In the genomic region with DNA sequence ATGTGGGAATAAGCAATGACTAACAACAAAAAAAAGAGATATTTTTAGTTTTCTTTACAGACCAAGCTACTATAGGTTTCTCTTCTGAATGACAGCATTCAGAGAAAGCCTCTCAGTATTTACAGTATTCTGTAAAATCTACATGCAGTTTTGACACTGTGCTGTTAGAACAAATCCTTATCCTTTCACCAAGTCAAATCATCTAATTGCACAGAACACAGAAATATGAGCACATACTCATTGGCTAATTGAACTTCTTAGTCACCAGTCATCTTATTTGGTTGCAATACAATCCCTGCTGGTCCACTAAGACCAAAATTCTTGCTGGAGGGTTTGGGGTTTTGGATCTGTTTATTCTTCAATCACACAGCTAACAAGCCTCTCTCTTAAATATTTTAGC, we compare ENCODE assay signal across 24 cellular contexts. TPM values are rescaled to one million over a fixed set of nuclear protein-coding genes. Genes with fewer than 3 reads are reported as not detected.
DNase-seq lines count a peak whose midpoint lies in the region; FAIRE-seq and TF ChIP-seq lines count a peak whose summit lies in the region.
"Had no signal": no experiment of that assay in that cellular context is flagged by ENCODE, and none has a peak within 500 bp of the region (broad histone marks: within the 10 kb centered on the region; RNA-seq: fewer than 3 reads in every experiment).

No MANE protein-coding gene starts in this region.

- FAIRE-seq in astrocyte (lab: Jason Lieb, UNC): peak; percentile 34
- FAIRE-seq: GM12891, H54 had no signal

- intact Hi-C loops in activated T-helper 1 cell treated with anti-CD3 and anti-CD28 coated beads, Interleukin-12 subunit alpha, Interleukin-12 subunit beta, Interleukin-2, Interleukin-4 antibody, amounts not matched to agents 30 ng/mL and 10 ng/mL and 1 ng/mL, durations not matched to agents 14 hours and 24 hours and 36 hours (cut with micrococcal nuclease): loop anchor here (10.0 kb wide), 1 partner anchor 417 kb away; no protein-coding TSS in a partner anchor

- no peak overlapping the region for H3K4me3 ChIP-seq in astrocyte (ENCODE audit: insufficient read depth, low read depth, low read length)
- no peak overlapping the region for H3K4me3 ChIP-seq in foreskin fibroblast (ENCODE audit: low read depth in 1 of 2, low read length in 2 of 2)
- H3K4me3 ChIP-seq: lower lobe of right lung, neural progenitor cell, prostate gland, suprapubic skin, vagina had no signal

- DNase-seq in ELR (ENCODE audit: low read depth) (peak; percentile 10), HCEC 1CT (peak; percentile 38), astrocyte (ENCODE audit: low read depth) (peak; percentile 13), foreskin fibroblast (peak; percentile 13 to 39), NCI-H146 (lab: John Stamatoyannopoulos, UW) (no peak), H4 (ENCODE audit: low spot score) (no peak)
- DNase-seq in activated T-helper 1 cell treated with anti-CD3 and anti-CD28 coated beads, Interleukin-12 subunit alpha, Interleukin-12 subunit beta, Interleukin-2, Interleukin-4 antibody, amounts not matched to agents 30 ng/mL and 10 ng/mL and 1 ng/mL, durations not matched to agents 14 hours and 24 hours and 36 hours (ENCODE audit: low spot score): no peak
- DNase-seq: activated CD8-positive, alpha-beta T cell treated with anti-CD3 and anti-CD28 coated beads, Interleukin-2, amount 10 ng/mL, durations not matched to agents 7 days and 5 days; activated naive CD4-positive, alpha-beta T cell treated with anti-CD3 and anti-CD28 coated beads, Interleukin-2, amount 10 ng/mL, durations not matched to agents 7 days and 5 days; AML-193; aorta; CD8-positive, alpha-beta memory T cell; lower lobe of right lung; NCI-H1436 treated with DMSO at 0.1 percent for 48 hours; NCI-H2171 treated with DMSO at 0.1 percent for 48 hours; NCI-H526 had no signal

- no peak overlapping the region for H3K27ac ChIP-seq in astrocyte (ENCODE audit: low read depth, low read length)
- H3K27ac ChIP-seq: epithelial cell of prostate, lower lobe of right lung, neural progenitor cell, prostate gland, suprapubic skin, vagina had no signal

- no peak overlapping the region for H3K4me3 Mint-ChIP-seq in astrocyte (ENCODE audit: unreplicated experiment)
- no peak overlapping the region for H3K4me3 Mint-ChIP-seq in activated T-helper 1 cell treated with anti-CD3 and anti-CD28 coated beads, Interleukin-12 subunit alpha, Interleukin-12 subunit beta, Interleukin-2, Interleukin-4 antibody, amounts not matched to agents 30 ng/mL and 10 ng/mL and 1 ng/mL, durations not matched to agents 14 hours and 24 hours and 36 hours
- H3K4me3 Mint-ChIP-seq: activated CD8-positive, alpha-beta T cell treated with anti-CD3 and anti-CD28 coated beads, Interleukin-2, amount 10 ng/mL, durations not matched to agents 7 days and 5 days; activated naive CD4-positive, alpha-beta T cell treated with anti-CD3 and anti-CD28 coated beads, Interleukin-2, amount 10 ng/mL, durations not matched to agents 7 days and 5 days; central memory CD8-positive, alpha-beta T cell; neural progenitor cell had no signal

- peaks cover 84% of the 10 kb centered on the region for H3K79me2 ChIP-seq in astrocyte (ENCODE audit: insufficient read depth, low read length)

- peaks cover 62% of the 10 kb centered on the region for H4K20me1 ChIP-seq in astrocyte (ENCODE audit: insufficient read depth, low read length)

- no peak overlapping the region for H2AFZ ChIP-seq in astrocyte (ENCODE audit: low read depth, low read length)
- H2AFZ ChIP-seq: neural progenitor cell had no signal

- H3K4me1 Mint-ChIP-seq in astrocyte (ENCODE audit: low read depth, unreplicated experiment): peaks cover 1% of the 10 kb centered on the region
- H3K4me1 Mint-ChIP-seq in activated T-helper 1 cell treated with anti-CD3 and anti-CD28 coated beads, Interleukin-12 subunit alpha, Interleukin-12 subunit beta, Interleukin-2, Interleukin-4 antibody, amounts not matched to agents 30 ng/mL and 10 ng/mL and 1 ng/mL, durations not matched to agents 14 hours and 24 hours and 36 hours (ENCODE audit: low read depth): peaks cover 34% of the 10 kb centered on the region

- H3K36me3 Mint-ChIP-seq in astrocyte (ENCODE audit: low read depth, unreplicated experiment): no peaks in the 10 kb centered on the region
- H3K36me3 Mint-ChIP-seq in activated T-helper 1 cell treated with anti-CD3 and anti-CD28 coated beads, Interleukin-12 subunit alpha, Interleukin-12 subunit beta, Interleukin-2, Interleukin-4 antibody, amounts not matched to agents 30 ng/mL and 10 ng/mL and 1 ng/mL, durations not matched to agents 14 hours and 24 hours and 36 hours (ENCODE audit: low read depth): peaks cover 5% of the 10 kb centered on the region
- H3K36me3 Mint-ChIP-seq: neural progenitor cell had no signal

- H3K27me3 ChIP-seq in astrocyte (ENCODE audit: insufficient read depth, low read length): no peaks in the 10 kb centered on the region
- H3K27me3 ChIP-seq: neural progenitor cell, suprapubic skin, vagina had no signal

- H3K27ac Mint-ChIP-seq in astrocyte (ENCODE audit: unreplicated experiment): no peak overlapping the region
- no peak overlapping the region for H3K27ac Mint-ChIP-seq in activated T-helper 1 cell treated with anti-CD3 and anti-CD28 coated beads, Interleukin-12 subunit alpha, Interleukin-12 subunit beta, Interleukin-2, Interleukin-4 antibody, amounts not matched to agents 30 ng/mL and 10 ng/mL and 1 ng/mL, durations not matched to agents 14 hours and 24 hours and 36 hours
- H3K27ac Mint-ChIP-seq: activated CD8-positive, alpha-beta T cell treated with anti-CD3 and anti-CD28 coated beads, Interleukin-2, amount 10 ng/mL, durations not matched to agents 7 days and 5 days; activated naive CD4-positive, alpha-beta T cell treated with anti-CD3 and anti-CD28 coated beads, Interleukin-2, amount 10 ng/mL, durations not matched to agents 7 days and 5 days; CD8-positive, alpha-beta memory T cell; neural progenitor cell had no signal

- peaks cover 8% of the 10 kb centered on the region for H3K36me3 ChIP-seq in astrocyte (ENCODE audit: insufficient read depth, low read length)
- H3K36me3 ChIP-seq: neural progenitor cell, prostate gland, suprapubic skin, vagina had no signal

- H3K4me1 ChIP-seq in astrocyte (ENCODE audit: insufficient read depth, low read length): peaks cover 5% of the 10 kb centered on the region
- H3K4me1 ChIP-seq: lower lobe of right lung, neural progenitor cell, prostate gland, suprapubic skin had no signal

- TF ChIP-seq CTCF in astrocyte (IDR thresholded peaks at IDR 0.05; ENCODE audit: insufficient read depth, low read depth, low read length) (no peak), foreskin fibroblast (IDR thresholded peaks at IDR 0.05; ENCODE audit: low read depth, low read length) (no peak)

- H3K9me3 Mint-ChIP-seq in astrocyte (ENCODE audit: unreplicated experiment): no peaks in the 10 kb centered on the region
- no peaks in the 10 kb centered on the region for H3K9me3 Mint-ChIP-seq in activated T-helper 1 cell treated with anti-CD3 and anti-CD28 coated beads, Interleukin-12 subunit alpha, Interleukin-12 subunit beta, Interleukin-2, Interleukin-4 antibody, amounts not matched to agents 30 ng/mL and 10 ng/mL and 1 ng/mL, durations not matched to agents 14 hours and 24 hours and 36 hours
- H3K9me3 Mint-ChIP-seq: activated naive CD4-positive, alpha-beta T cell treated with anti-CD3 and anti-CD28 coated beads, Interleukin-2, amount 10 ng/mL, durations not matched to agents 7 days and 5 days; CD8-positive, alpha-beta memory T cell; central memory CD8-positive, alpha-beta T cell; neural progenitor cell had no signal

- H3K9me3 ChIP-seq in astrocyte (ENCODE audit: insufficient read depth, low read depth, low read length): no peaks in the 10 kb centered on the region
- H3K9me3 ChIP-seq: lower lobe of right lung, prostate gland, suprapubic skin, vagina had no signal

- no peaks in the 10 kb centered on the region for H3K27me3 Mint-ChIP-seq in astrocyte (ENCODE audit: low read depth, unreplicated experiment)
- H3K27me3 Mint-ChIP-seq in activated T-helper 1 cell treated with anti-CD3 and anti-CD28 coated beads, Interleukin-12 subunit alpha, Interleukin-12 subunit beta, Interleukin-2, Interleukin-4 antibody, amounts not matched to agents 30 ng/mL and 10 ng/mL and 1 ng/mL, durations not matched to agents 14 hours and 24 hours and 36 hours (ENCODE audit: insufficient read depth): no peaks in the 10 kb centered on the region
- H3K27me3 Mint-ChIP-seq: activated naive CD4-positive, alpha-beta T cell treated with anti-CD3 and anti-CD28 coated beads, Interleukin-2, amount 10 ng/mL, durations not matched to agents 7 days and 5 days; CD8-positive, alpha-beta memory T cell; central memory CD8-positive, alpha-beta T cell had no signal

- no peak overlapping the region for H3K4me2 ChIP-seq in astrocyte (ENCODE audit: low read length)
- H3K4me2 ChIP-seq: neural progenitor cell had no signal

- no peak overlapping the region for H3K9ac ChIP-seq in astrocyte (ENCODE audit: low read length)
- H3K9ac ChIP-seq: neural progenitor cell had no signal

RNA-seq across cellular contexts. Expression of gene ACOT9, which starts 5.7 kb away (rescaled TPM):
- total RNA-seq in astrocyte: 55.7 and 59.6 TPM in 2 replicates
- 58.3 and 60.3 TPM in 2 replicates for total RNA-seq in activated T-helper 1 cell treated with anti-CD3 and anti-CD28 coated beads, Interleukin-12 subunit alpha, Interleukin-12 subunit beta, Interleukin-2, Interleukin-4 antibody, amounts not matched to agents 30 ng/mL and 10 ng/mL and 1 ng/mL, durations not matched to agents 14 hours and 24 hours and 36 hours
- 41.1 and 47.0 TPM in 2 replicates for total RNA-seq in H4 (2014; rRNA removed; shearing (Covaris generic))

RNA-seq across cellular contexts. Expression of gene SAT1, which starts 45.6 kb away (rescaled TPM):
- total RNA-seq in astrocyte: 202 and 224 TPM in 2 replicates
- total RNA-seq in activated T-helper 1 cell treated with anti-CD3 and anti-CD28 coated beads, Interleukin-12 subunit alpha, Interleukin-12 subunit beta, Interleukin-2, Interleukin-4 antibody, amounts not matched to agents 30 ng/mL and 10 ng/mL and 1 ng/mL, durations not matched to agents 14 hours and 24 hours and 36 hours: 71.8 and 74.8 TPM in 2 replicates
- 44.2 and 46.4 TPM in 2 replicates for total RNA-seq in H4 (2014; rRNA removed; shearing (Covaris generic))

Comparison
In these comparisons a context has a peak if more than half of its experiments do, and no peak if none do; other contexts are left out.
1. DNase-seq: peak in ELR (single experiment), HCEC 1CT (single experiment), astrocyte (single experiment) and foreskin fibroblast (2 of 2); none in activated T-helper 1 cell treated with anti-CD3 and anti-CD28 coated beads, Interleukin-12 subunit alpha, Interleukin-12 subunit beta, Interleukin-2, Interleukin-4 antibody, amounts not matched to agents 30 ng/mL and 10 ng/mL and 1 ng/mL, durations not matched to agents 14 hours and 24 hours and 36 hours (single experiment), NCI-H146 (single experiment) and H4 (single experiment).